Comparison of ENCODE assay signal across 1 cellular context in genomic region chr5:76682395-76682794, GRCh38.
TF ChIP-seq lines count a peak whose summit lies in the region.

No MANE protein-coding gene starts in this region.

TF ChIP-seq in H1, 55 proteins besides CTCF, POLR2A, EP300 and RAD21 (continued from another document):
- TF ChIP-seq USF2 (IDR thresholded peaks at IDR 0.05; ENCODE audit: low read length) (no peak), BACH1 (IDR thresholded peaks at IDR 0.05; ENCODE audit: low read length) (no peak), SP1 (IDR thresholded peaks at IDR 0.05; ENCODE audit: low read depth, low read length) (no peak), EZH2 (IDR thresholded peaks at IDR 0.05; ENCODE audit: low read depth, low read length, severe bottlenecking) (no peak), HDAC6 (IDR thresholded peaks at IDR 0.05; ENCODE audit: low read depth, low read length) (no peak), KDM5A (IDR thresholded peaks at IDR 0.05; ENCODE audit: low read length) (no peak), SP2 (IDR thresholded peaks at IDR 0.05; ENCODE audit: low read length) (no peak), SRF (IDR thresholded peaks at IDR 0.05; ENCODE audit: low read depth, low read length) (no peak), NRF1 (IDR thresholded peaks at IDR 0.05; ENCODE audit: low read depth, low read length) (no peak), KDM4A (IDR thresholded peaks at IDR 0.05; ENCODE audit: low read depth, low read length, severe bottlenecking) (no peak), GTF2F1 (IDR thresholded peaks at IDR 0.05; ENCODE audit: borderline replicate concordance, low read depth, low read length) (no peak), FOSL1 (IDR thresholded peaks at IDR 0.05; ENCODE audit: insufficient read depth, low read depth, low read length) (no peak), CHD1 (IDR thresholded peaks at IDR 0.05; ENCODE audit: low read depth, low read length) (no peak)
- TF ChIP-seq, protein P1, sequence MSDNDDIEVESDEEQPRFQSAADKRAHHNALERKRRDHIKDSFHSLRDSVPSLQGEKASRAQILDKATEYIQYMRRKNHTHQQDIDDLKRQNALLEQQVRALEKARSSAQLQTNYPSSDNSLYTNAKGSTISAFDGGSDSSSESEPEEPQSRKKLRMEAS (IDR thresholded peaks at IDR 0.05): no peak
